Comparison of ENCODE assay signal across 30 cellular contexts in genomic region chr12:109274381-109274780, GRCh38. TPM values are rescaled to one million over a fixed set of nuclear protein-coding genes. Genes with fewer than 3 reads are reported as not detected.
"Had no signal": no experiment of that assay in that cellular context is flagged by ENCODE, and none has a peak within 500 bp of the region (broad histone marks: within the 10 kb centered on the region; RNA-seq: fewer than 3 reads in every experiment).

No MANE protein-coding gene starts in this region.

- H3K27ac ChIP-seq: stomach, suprapubic skin, testis, thoracic aorta, thyroid gland, tibial artery, tibial nerve, transverse colon, upper lobe of left lung, upper lobe of right lung, uterus, vagina had no signal

- H3K4me1 ChIP-seq: thyroid gland, tibial artery, uterus had no signal

- H3K27me3 ChIP-seq: stomach, suprapubic skin, testis, thyroid gland, tibial nerve, transverse colon, upper lobe of left lung, upper lobe of right lung, uterus, vagina had no signal

- H3K36me3 ChIP-seq: suprapubic skin, thoracic aorta, thyroid gland, transverse colon, upper lobe of left lung, upper lobe of right lung, uterus, vagina had no signal

- FAIRE-seq: urothelium cell line had no signal

- H3K4me3 ChIP-seq: stomach, suprapubic skin, testis, thoracic aorta, thyroid gland, tibial artery, tibial nerve, transverse colon, upper lobe of left lung, upper lobe of right lung, uterus, vagina had no signal

- ATAC-seq: stimulated activated effector memory CD8-positive, alpha-beta T cell treated with anti-CD3 and anti-CD28 coated beads, Interleukin-12 subunit alpha, Interleukin-12 subunit beta, amount 100 ng/mL, for 72 hours; stimulated activated memory B cell treated with anti-CD40 and anti-IgM and Interleukin-4, amounts not matched to agents 10 μg/mL and 1 μg/mL and 100 μg/mL, for 72 hours; stimulated activated naive B cell treated with anti-CD40 and anti-IgM and Interleukin-4, amounts not matched to agents 10 μg/mL and 1 μg/mL and 100 μg/mL, for 72 hours; stimulated activated naive CD8-positive, alpha-beta T cell treated with anti-CD3 and anti-CD28 coated beads, Interleukin-15, amount 100 ng/mL, for 72 hours; stimulated activated naive CD8-positive, alpha-beta T cell treated with anti-CD3 and anti-CD28 coated beads, Interleukin-15, Interleukin-2, amounts not matched to agents 100 U/mL and 50 U/mL, for 24 hours; upper lobe of right lung had no signal

- DNase-seq: stimulated activated CD4-positive, alpha-beta T cell treated with anti-CD3 and anti-CD28 coated beads, Interleukin-2, amount 100 ng/mL, for 48 hours; stimulated activated CD4-positive, alpha-beta T cell treated with anti-CD3 and anti-CD28 coated beads, Interleukin-4, amount 100 ng/mL, for 1 hour; stimulated activated CD4-positive, alpha-beta T cell treated with anti-CD3 and anti-CD28 coated beads, Interleukin-4, amount 100 ng/mL, for 24 hours; stimulated activated CD4-positive, alpha-beta T cell treated with anti-CD3 and anti-CD28 coated beads, Interleukin-4, amount 100 ng/mL, for 4 hours; stimulated activated CD8-positive, alpha-beta memory T cell treated with anti-CD3 and anti-CD28 coated beads, Interleukin-4, amount 100 ng/mL, for 48 hours; stimulated activated naive B cell treated with anti-CD40 and anti-IgM and Interleukin-4, amounts not matched to agents 10 μg/mL and 1 μg/mL and 100 μg/mL, for 72 hours; stimulated activated naive CD4-positive, alpha-beta T cell; stimulated activated naive CD4-positive, alpha-beta T cell treated with Interleukin-2 at 50 U/mL for 16 hours; stimulated activated naive CD8-positive, alpha-beta T cell treated with anti-CD3 and anti-CD28 coated beads, Interleukin-15, amount 100 ng/mL, for 72 hours; stimulated activated naive CD8-positive, alpha-beta T cell treated with anti-CD3 and anti-CD28 coated beads, Interleukin-15, Interleukin-2, amounts not matched to agents 100 U/mL and 50 U/mL, for 24 hours; stomach; substantia nigra; testis; thyroid gland; tibial artery; transverse colon; trophoblast cell; upper lobe of left lung; upper lobe of right lung; uterus had no signal

- H3K9me3 ChIP-seq: stomach, suprapubic skin, testis, thoracic aorta, thyroid gland, tibial artery, transverse colon, upper lobe of right lung, uterus, vagina had no signal

RNA-seq across cellular contexts. Expression of gene FOXN4, which starts 34.7 kb away (rescaled TPM):
- total RNA-seq: stomach, subcutaneous adipose tissue, suprapubic skin, thoracic aorta, thyroid gland, tibial nerve, transverse colon, upper lobe of right lung, ureter, urinary bladder, uterus, vagina had no signal
- polyA plus RNA-seq: stomach, urinary bladder had no signal
